Comparison of ENCODE assay signal across 26 cellular contexts in genomic region chr2:150137338-150137737, GRCh38.
DNase-seq lines count a peak whose midpoint lies in the region; ATAC-seq, FAIRE-seq and TF ChIP-seq lines count a peak whose summit lies in the region.
"Had no signal": no experiment of that assay in that cellular context is flagged by ENCODE, and none has a peak within 500 bp of the region (broad histone marks: within the 10 kb centered on the region; RNA-seq: fewer than 3 reads in every experiment).

No MANE protein-coding gene starts in this region.

- TF ChIP-seq RAD21 in A549 (conservative IDR thresholded peaks at IDR 0.05 in 1 of 2, IDR thresholded peaks at IDR 0.05 in 1 of 2): no peak

- TF ChIP-seq EP300 in A549 (IDR thresholded peaks at IDR 0.05): no peak

- intact Hi-C loops in sciatic nerve (cut with DNase I): no loop called here

- no peak overlapping the region for H3K4me3 ChIP-seq in A549
- H3K4me3 ChIP-seq: BLaER1 treated with 17β-estradiol and CSF1 and Interleukin-3, amounts not matched to agents 10 nM and 100 nM; GM12878; GM23338; HAP-1; Peyer's patch; SJSA1 had no signal

- H3K4me2 ChIP-seq in A549: no peak overlapping the region
- H3K4me2 ChIP-seq: GM23338, KMS-11 had no signal

- POLR2A ChIA-PET in A549 (lab: Yijun Ruan, JAX): no interaction called here

- FAIRE-seq in A549 (lab: Jason Lieb, UNC): no peak
- FAIRE-seq: GM12878 had no signal

- in situ Hi-C loops in KBM-7 (cut with MboI; ENCODE audit: low pct_unique_long_range_greater_than_20kb, low sequenced_read_pairs): no loop called here

- H3K27ac ChIP-seq in A549 (peak overlapping the region; percentile 90 to 91), epithelial cell of prostate (peak overlapping the region; percentile 59)
- H3K27ac ChIP-seq: KMS-11, Peyer's patch, SJSA1 had no signal

- peaks cover 63% of the 10 kb centered on the region for H3K4me1 ChIP-seq in A549
- H3K4me1 ChIP-seq: Peyer's patch had no signal

- no peak for ATAC-seq in A549
- peak; percentile 28 for ATAC-seq in sciatic nerve
- ATAC-seq: GM12878, GM23338 had no signal

- DNase-seq in A549 (ENCODE audit: low read depth in 1 of 2, low spot score in 1 of 2) (no peak), RPMI7951 (ENCODE audit: low read depth) (peak; percentile 50), epithelial cell of prostate (ENCODE audit: low read depth, low spot score) (no peak), sciatic nerve (ENCODE audit: low spot score) (no peak), SIG-M5 treated with dmso at 0.1 percent for 504 hours (lab: John Stamatoyannopoulos, UW; ENCODE audit: unreplicated experiment) (no peak), KBM-7 (no peak)
- DNase-seq in effector CD8-positive, alpha-beta T cell (lab: John Stamatoyannopoulos, UW): no peak
- DNase-seq: 8988T; CD4-positive, alpha-beta T cell; EL; GDM1; NCI-H1048; NCI-H1417; NCI-H1694 treated with DMSO at 0.1 percent for 48 hours; NCI-H2081; NCI-H2171; NCI-H226; NCI-H510A; NCI-H69; Peyer's patch had no signal

- 81% methylated on average over 2 of the region's 2 CpGs for WGBS in A549 (ENCODE audit: missing lambda C conversion rate)

- 0 out of 3 replicates have a peak, but pooled peaks cover 2% of the 10 kb centered on the region for H3K9me3 ChIP-seq in A549
- H3K9me3 ChIP-seq: HAP-1, Peyer's patch, SJSA1 had no signal

- no peak for TF ChIP-seq POLR2A in A549 (IDR thresholded peaks at IDR 0.05; ENCODE audit: low read length)

- no peak for TF ChIP-seq CTCF in A549 (IDR thresholded peaks at IDR 0.05)

- CTCF ChIA-PET in A549 (lab: Yijun Ruan, JAX): no interaction called here

TF ChIP-seq in A549, 52 proteins besides CTCF, POLR2A, EP300 and RAD21:
- no peak for TF ChIP-seq HOXB5 (CRISPR knock-in tag; IDR thresholded peaks at IDR 0.05)
- no peak for TF ChIP-seq ZFP36 (IDR thresholded peaks at IDR 0.05; ENCODE audit: borderline replicate concordance, partially characterized antibody)
- TF ChIP-seq TP53 (CRISPR knock-in tag; IDR thresholded peaks at IDR 0.05): no peak
- TF ChIP-seq ZC3H11A (IDR thresholded peaks at IDR 0.05): no peak
- TF ChIP-seq E2F6 (IDR thresholded peaks at IDR 0.05; ENCODE audit: borderline replicate concordance, low read depth): no peak
TF ChIP-seq in A549: peak in this region for 0.
